In genomic region chr17:79981661-79982101, GRCh38 we compare ENCODE assay signal across 25 cellular contexts. TPM values are rescaled to one million over a fixed set of nuclear protein-coding genes. Genes with fewer than 3 reads are reported as not detected.
DNase-seq lines count a peak whose midpoint lies in the region; ATAC-seq and TF ChIP-seq lines count a peak whose summit lies in the region.
"Had no signal": no experiment of that assay in that cellular context is flagged by ENCODE, and none has a peak within 500 bp of the region (broad histone marks: within the 10 kb centered on the region; RNA-seq: fewer than 3 reads in every experiment).

No MANE protein-coding gene starts in this region.

- H3K36me3 ChIP-seq in body of pancreas (replicated peaks in 1 of 2; ENCODE audit: insufficient read depth in 1 of 2, low read depth in 2 of 2), result no peaks in the 10 kb centered on the region
- H3K36me3 ChIP-seq in right lobe of liver, result no peaks in the 10 kb centered on the region
- H3K36me3 ChIP-seq in spleen, result peaks cover 0 to 14% (median 0%) of the 10 kb centered on the region in 6 donors
- H3K36me3 ChIP-seq: HAP-1, left ventricle myocardium inferior had no signal

- H3K4me1 ChIP-seq in body of pancreas (peaks cover 4% of the 10 kb centered on the region), right lobe of liver (peaks cover 0 to 3% (median 0%) of the 10 kb centered on the region in 4 donors), spleen (peaks cover 0 to 57% (median 8%) of the 10 kb centered on the region in 6 donors)

- no peak for ATAC-seq in body of pancreas
- ATAC-seq in right lobe of liver, result no peak
- ATAC-seq in HG03196 (IDR thresholded peaks at IDR 0.05; ENCODE audit: unreplicated experiment), result no peak
- ATAC-seq: activated CD8-positive, alpha-beta memory T cell treated with anti-CD3 and anti-CD28 coated beads, Interleukin-2, amount 10 ng/mL, durations not matched to agents 7 days and 5 days; activated T-helper 17 cell treated with anti-CD3 and anti-CD28 coated beads, Interleukin-2, amount 50 U/mL, for 72 hours; stimulated activated naive CD8-positive, alpha-beta T cell treated with anti-CD3 and anti-CD28 coated beads, Interleukin-15, amount 100 ng/mL, for 72 hours had no signal

- H3K27me3 ChIP-seq in body of pancreas, result no peaks in the 10 kb centered on the region
- no peaks in the 10 kb centered on the region for H3K27me3 ChIP-seq in right lobe of liver
- H3K27me3 ChIP-seq in spleen (replicated peaks in 1 of 7), result no peaks in the 10 kb centered on the region

- TF ChIP-seq CTCF in body of pancreas (IDR thresholded peaks at IDR 0.05), result no peak
- TF ChIP-seq CTCF in right lobe of liver (IDR thresholded peaks at IDR 0.05), result no peak
- TF ChIP-seq CTCF in spleen (IDR thresholded peaks at IDR 0.05 in 8 of 11, conservative IDR thresholded peaks at IDR 0.05 in 3 of 11), result no peak

- intact Hi-C loops in body of pancreas (cut with DNase I) (loop anchor here (10.0 kb wide), 2 partner anchors 177 to 237 kb away; no protein-coding TSS in a partner anchor), right lobe of liver (cut with DNase I) (loop anchor here (10.0 kb wide), 3 partner anchors 57 to 177 kb away; no protein-coding TSS in a partner anchor), spleen (cut with DNase I; ENCODE audit: low total_unique reads) (loop anchor here (10.0 kb wide), 1 partner anchor 137 kb away; no protein-coding TSS in a partner anchor)

- peak; percentile 19 for DNase-seq in activated CD4-positive, CD25-positive, alpha-beta regulatory T cell treated with anti-CD3 and anti-CD28 coated beads, Interleukin-2, amount 50 U/mL, for 72 hours
- DNase-seq in activated CD4-positive, CD25-positive, alpha-beta regulatory T cell (lab: John Stamatoyannopoulos, UW), result no peak
- DNase-seq in body of pancreas, result peak in 3 of 4 donors; percentile 3 to 8 (median 4)
- DNase-seq in right lobe of liver, result peak; percentile 7 to 32 (median 26)
- peak; percentile 68 for DNase-seq in spleen
- DNase-seq in activated CD8-positive, alpha-beta memory T cell treated with anti-CD3 and anti-CD28 coated beads for 24 hours, result no peak
- no peak for DNase-seq in AG08396 (ENCODE audit: low spot score)
- DNase-seq: 8988T; activated CD4-positive, alpha-beta T cell treated with anti-CD3 and anti-CD28 coated beads, Interleukin-2, amount 10 ng/mL, durations not matched to agents 24 days and 14 days; activated CD8-positive, alpha-beta memory T cell treated with anti-CD3 and anti-CD28 coated beads, Interleukin-2, amount 10 ng/mL, durations not matched to agents 7 days and 5 days; AML-193; dermis blood vessel endothelial cell; DMS53; GDM1; left ventricle myocardium inferior; NCI-H187 treated with DMSO at 0.1 percent for 48 hours; nephron progenitor cell; OCI-M1; SIG-M5; stimulated activated naive CD8-positive, alpha-beta T cell treated with anti-CD3 and anti-CD28 coated beads, Interleukin-15, amount 100 ng/mL, for 72 hours; trophoblast cell had no signal

- 88 to 93% methylated on average over 23 of the region's 23 CpGs for WGBS in body of pancreas, 2 donors
- 96% methylated on average over 13 of the region's 23 CpGs for WGBS in right lobe of liver (ENCODE audit: insufficient coverage, low coverage, low lambda C conversion rate, missing lambda C conversion rate)
- WGBS in spleen, 5 donors, result 84 to 98% (median 91%) methylated on average over 23 of the region's 23 CpGs

- H3K4me3 ChIP-seq in body of pancreas (no peak overlapping the region), right lobe of liver (no peak overlapping the region), spleen (no peak overlapping the region)
- H3K4me3 ChIP-seq: HAP-1, left ventricle myocardium inferior had no signal

- no peaks in the 10 kb centered on the region for H3K9me3 ChIP-seq in body of pancreas
- no peaks in the 10 kb centered on the region for H3K9me3 ChIP-seq in right lobe of liver
- no peaks in the 10 kb centered on the region for H3K9me3 ChIP-seq in spleen
- H3K9me3 ChIP-seq: HAP-1, left ventricle myocardium inferior had no signal

- no peak overlapping the region for H3K27ac ChIP-seq in body of pancreas
- H3K27ac ChIP-seq in right lobe of liver, result no peak overlapping the region
- no peak overlapping the region for H3K27ac ChIP-seq in spleen
- H3K27ac ChIP-seq: left ventricle myocardium inferior had no signal

- no peak for TF ChIP-seq POLR2A in body of pancreas (IDR thresholded peaks at IDR 0.05)
- TF ChIP-seq POLR2A in right lobe of liver (IDR thresholded peaks at IDR 0.05), result no peak
- no peak for TF ChIP-seq POLR2A in spleen (IDR thresholded peaks at IDR 0.05)

RNA-seq across cellular contexts. Expression of gene TBC1D16, which starts 54.0 kb away (rescaled TPM):
- total RNA-seq in body of pancreas (10 to 100 TPM; 21.0 to 37.2 TPM), right lobe of liver (10 to 100 TPM in 4 of 6 experiments, 1 to 10 TPM in 2; 5.8 to 21.0 (median 14.4) TPM), spleen (10 to 100 TPM in 6 of 7 donors, 1 to 10 TPM in 1; 5.6 to 33.6 (median 25.5) TPM)
- 1 to 10 TPM; 1.3 to 5.4 (median 3.0) TPM for polyA plus RNA-seq in spleen

RNA-seq across cellular contexts. Expression of gene CCDC40, which starts 54.8 kb away (rescaled TPM):
- total RNA-seq in body of pancreas (10 to 100 TPM in 1 of 2 donors, 1 to 10 TPM in 1; 2.9 to 13.5 TPM), right lobe of liver (1 to 10 TPM; 1.7 to 3.1 (median 2.1) TPM), spleen (1 to 10 TPM; 1.2 to 8.3 (median 3.8) TPM)
- polyA plus RNA-seq in spleen, result under 1 TPM; 0.30 to 0.70 (median 0.64) TPM
- total RNA-seq: T-helper 1 cell treated with Interleukin-12 subunit alpha and Interleukin-12 subunit beta and Interleukin-4 antibody, amounts not matched to agents 30 ng/mL and 1 ng/mL, for 36 hours had no signal

Comparison
In these comparisons a context has a peak if more than half of its experiments do, and no peak if none do; other contexts are left out.
1. DNase-seq: peak in activated CD4-positive, CD25-positive, alpha-beta regulatory T cell treated with anti-CD3 and anti-CD28 coated beads, Interleukin-2, amount 50 U/mL, for 72 hours (single experiment), body of pancreas (3 of 4), right lobe of liver (3 of 3) and spleen (single experiment); none in activated CD4-positive, CD25-positive, alpha-beta regulatory T cell (0 of 4), activated CD8-positive, alpha-beta memory T cell treated with anti-CD3 and anti-CD28 coated beads for 24 hours (single experiment) and AG08396 (single experiment).